In genomic region chr1:9180077-9180819, GRCh38 we compare ENCODE assay signal across 7 cellular contexts. TPM values are rescaled to one million over a fixed set of nuclear protein-coding genes. Genes with fewer than 3 reads are reported as not detected.
DNase-seq lines count a peak whose midpoint lies in the region; ATAC-seq and TF ChIP-seq lines count a peak whose summit lies in the region.

No MANE protein-coding gene starts in this region.

- H3K9me3 Mint-ChIP-seq in stimulated activated memory B cell treated with anti-CD40 and anti-IgM and Interleukin-4, amounts not matched to agents 10 μg/mL and 1 μg/mL and 100 μg/mL, for 72 hours, result no peaks in the 10 kb centered on the region

- POLR2A ChIA-PET in PC-3 (lab: Charles Lee; ENCODE audit: unreplicated experiment), result interaction anchor here (0.5 to 0.6 kb wide), 3 partner anchors 49 to 361 kb away, joined by 3 to 9 read pairs (median 4); no protein-coding TSS in a partner anchor

- H3K4me3 Mint-ChIP-seq in stimulated activated memory B cell treated with anti-CD40 and anti-IgM and Interleukin-4, amounts not matched to agents 10 μg/mL and 1 μg/mL and 100 μg/mL, for 72 hours, result no peak overlapping the region

- H3K27me3 ChIP-seq in PC-3 (ENCODE audit: low read length), result no peaks in the 10 kb centered on the region
- H3K27me3 ChIP-seq in skeletal muscle satellite cell (ENCODE audit: control insufficient read depth, insufficient read depth, low read length), result no peaks in the 10 kb centered on the region

- no peak overlapping the region for H3K9ac ChIP-seq in PC-3 (ENCODE audit: low read length)
- H3K9ac ChIP-seq in skeletal muscle satellite cell (ENCODE audit: low read depth, low read length), result no peak overlapping the region

- H3K9me2 ChIP-seq in PC-3 (replicated peaks; ENCODE audit: low read length), result no peaks in the 10 kb centered on the region

- peak overlapping the region; percentile 75 for H3K4me3 ChIP-seq in GM08714 (ENCODE audit: low read length)
- peak overlapping the region; percentile 75; the same call in 1 of the 2 replicates for H3K4me3 ChIP-seq in PC-3 (ENCODE audit: low read length)
- H3K4me3 ChIP-seq in fibroblast of mammary gland (ENCODE audit: control insufficient read depth, low read depth, low read length), result peak overlapping the region; percentile 92
- H3K4me3 ChIP-seq in skeletal muscle satellite cell (ENCODE audit: low read length), result peak overlapping the region; percentile 71

- no peaks in the 10 kb centered on the region for H4K20me1 ChIP-seq in PC-3 (ENCODE audit: low read length)

- H2AFZ ChIP-seq in PC-3 (ENCODE audit: low read length), result no peak overlapping the region

- no TSS peak for BruUV-seq in PC-3 (replicated peaks; lab: Mats Ljungman, UMichigan)

- DNase-seq in PC-3, result peak; percentile 81
- peak; percentile 57 for DNase-seq in fibroblast of mammary gland (ENCODE audit: low read depth)
- no peak for DNase-seq in activated gamma-delta T cell (lab: John Stamatoyannopoulos, UW)

- TF ChIP-seq CTCF in PC-3 (conservative IDR thresholded peaks at IDR 0.05; ENCODE audit: low read depth, low read length), result no peak
- TF ChIP-seq CTCF in fibroblast of mammary gland (conservative IDR thresholded peaks at IDR 0.05; ENCODE audit: control insufficient read depth, insufficient read depth, low read depth, low read length), result no peak

- peaks cover 15% of the 10 kb centered on the region for H3K36me3 Mint-ChIP-seq in stimulated activated memory B cell treated with anti-CD40 and anti-IgM and Interleukin-4, amounts not matched to agents 10 μg/mL and 1 μg/mL and 100 μg/mL, for 72 hours

- no peaks in the 10 kb centered on the region; the same call in 1 of the 2 replicates for H3K36me3 ChIP-seq in PC-3 (ENCODE audit: low read depth, low read length)
- peaks cover 24% of the 10 kb centered on the region for H3K36me3 ChIP-seq in skeletal muscle satellite cell (ENCODE audit: insufficient read depth, low read length)

- H3K4me1 Mint-ChIP-seq in stimulated activated memory B cell treated with anti-CD40 and anti-IgM and Interleukin-4, amounts not matched to agents 10 μg/mL and 1 μg/mL and 100 μg/mL, for 72 hours, result peaks cover 30% of the 10 kb centered on the region

- H3K9me3 ChIP-seq in PC-3 (ENCODE audit: low read length) (no peaks in the 10 kb centered on the region), skeletal muscle satellite cell (replicated peaks; ENCODE audit: low read length) (no peaks in the 10 kb centered on the region)

- ATAC-seq in PC-3, result peak; percentile 81
- no peak for ATAC-seq in stimulated activated memory B cell treated with anti-CD40 and anti-IgM and Interleukin-4, amounts not matched to agents 10 μg/mL and 1 μg/mL and 100 μg/mL, for 72 hours
- ATAC-seq in HG03095 (IDR thresholded peaks at IDR 0.05; ENCODE audit: unreplicated experiment), result no peak

- CTCF ChIA-PET in PC-3 (lab: Charles Lee), result interaction anchor here (0.5 to 0.9 kb wide), 4 partner anchors 14 to 130 kb away, joined by 3 to 4 read pairs (median 3); no protein-coding TSS in a partner anchor

- no peak overlapping the region for H3K27ac Mint-ChIP-seq in stimulated activated memory B cell treated with anti-CD40 and anti-IgM and Interleukin-4, amounts not matched to agents 10 μg/mL and 1 μg/mL and 100 μg/mL, for 72 hours

- H3F3A ChIP-seq in PC-3 (ENCODE audit: low read length, unreplicated experiment), result no peaks in the 10 kb centered on the region

- peak overlapping the region; percentile 85 for H3K4me2 ChIP-seq in PC-3 (ENCODE audit: low read length)
- H3K4me2 ChIP-seq in skeletal muscle satellite cell (ENCODE audit: low read length), result peak overlapping the region; percentile 81

- peaks cover 8% of the 10 kb centered on the region for H3K79me2 ChIP-seq in PC-3 (ENCODE audit: low read length)

- intact Hi-C loops in PC-3 (cut with micrococcal nuclease), result loop anchor here (2.0 kb wide), 1 partner anchor 15 kb away; no protein-coding TSS in a partner anchor

- H3K27me3 Mint-ChIP-seq in stimulated activated memory B cell treated with anti-CD40 and anti-IgM and Interleukin-4, amounts not matched to agents 10 μg/mL and 1 μg/mL and 100 μg/mL, for 72 hours, result peaks cover 50% of the 10 kb centered on the region

- peak overlapping the region; percentile 12 for H3K27ac ChIP-seq in PC-3 (ENCODE audit: low read length)

- H3K4me1 ChIP-seq in PC-3 (ENCODE audit: insufficient read depth, low read length) (peaks cover 22% of the 10 kb centered on the region), skeletal muscle satellite cell (ENCODE audit: control insufficient read depth, insufficient read depth, low read length) (peaks cover 19% of the 10 kb centered on the region)

RNA-seq across cellular contexts. Expression of gene GPR157, which starts 51.3 kb away (rescaled TPM):
- total RNA-seq in PC-3 (2014; rRNA removed), result 7.3 and 7.9 TPM in 2 replicates
- total RNA-seq in skeletal muscle satellite cell (2012; rRNA removed), result 5.6 and 7.4 TPM in 2 replicates

RNA-seq across cellular contexts. Expression of gene H6PD, which starts 54.3 kb away (rescaled TPM):
- 6.8 and 8.9 TPM in 2 replicates for total RNA-seq in PC-3 (2014; rRNA removed)
- total RNA-seq in skeletal muscle satellite cell (2012; rRNA removed), result 27.3 and 27.4 TPM in 2 replicates
